ENCODE assay signal across 8 cellular contexts in the genomic region with DNA sequence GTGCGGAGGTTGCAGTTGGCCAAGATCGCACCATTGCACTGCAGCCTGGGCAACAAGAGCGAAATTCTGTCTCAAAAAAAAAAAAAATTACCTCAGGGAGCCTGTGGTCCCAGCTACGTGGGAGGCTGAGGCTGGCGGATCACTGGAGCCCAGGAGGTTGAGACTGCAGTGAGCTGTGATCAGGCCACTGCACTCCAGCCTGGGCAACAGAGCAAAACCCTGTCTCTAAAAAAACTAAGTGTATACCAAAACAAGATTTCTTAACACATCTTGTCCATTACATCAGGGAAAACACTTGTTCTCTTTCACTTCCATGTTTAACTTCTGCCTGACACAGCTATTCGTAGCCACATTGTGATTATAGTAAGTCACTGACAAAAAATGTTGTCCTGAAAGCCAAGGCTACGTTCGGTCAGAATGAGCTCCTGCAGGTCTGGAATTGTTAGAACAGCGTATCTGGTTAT. TPM values are rescaled to one million over a fixed set of nuclear protein-coding genes. Genes with fewer than 3 reads are reported as not detected.
A peak's percentile ranks its signal among the peaks of the same experiment; 100 is the strongest.
DNase-seq lines count a peak whose midpoint lies in the region; ATAC-seq and TF ChIP-seq lines count a peak whose summit lies in the region.

No MANE protein-coding gene starts in this region.

- no peak overlapping the region for H3K18ac ChIP-seq in neuronal stem cell (ENCODE audit: low read length)

- H3K36me3 ChIP-seq in left ventricle myocardium inferior (peaks cover 21% of the 10 kb centered on the region), neuronal stem cell (replicated peaks in 1 of 2; ENCODE audit: control insufficient read depth in 2 of 2, insufficient read depth in 2 of 2, low read length in 2 of 2) (peaks cover 0 to 19% of the 10 kb centered on the region in 2 donors)

- H3K4me2 ChIP-seq in neuronal stem cell (ENCODE audit: insufficient read depth, low read length, poor library complexity, severe bottlenecking): no peak overlapping the region

- DNase-seq in left ventricle myocardium inferior (no peak), left ventricle myocardium superior (no peak), kidney glomerular epithelial cell (lab: John Stamatoyannopoulos, UW) (peak; percentile 84), type B pancreatic cell (ENCODE audit: extremely low spot score, unreplicated experiment) (no peak), neuronal stem cell (ENCODE audit: low spot score) (no peak)
- DNase-seq in activated T-helper 1 cell treated with anti-CD3 and anti-CD28 coated beads, Interleukin-12 subunit alpha, Interleukin-12 subunit beta, Interleukin-2, Interleukin-4 antibody, amounts not matched to agents 30 ng/mL and 10 ng/mL and 1 ng/mL, durations not matched to agents 14 hours and 24 hours and 36 hours (ENCODE audit: low spot score): no peak
- no peak for DNase-seq in stimulated activated CD4-positive, alpha-beta T cell treated with anti-CD3 and anti-CD28 coated beads, Interleukin-4, amount 100 ng/mL, for 24 hours
- no peak for DNase-seq in activated CD4-positive, alpha-beta T cell treated with anti-CD3 and anti-CD28 coated beads for 48 hours

- H2AFZ ChIP-seq in neuronal stem cell (ENCODE audit: low read length): no peak overlapping the region

- no peaks in the 10 kb centered on the region for H3K27me3 ChIP-seq in left ventricle myocardium inferior (ENCODE audit: low read depth)
- no peaks in the 10 kb centered on the region for H3K27me3 ChIP-seq in neuronal stem cell (ENCODE audit: control insufficient read depth in 3 of 3, insufficient read depth in 3 of 3, low read depth in 1 of 3, low read length in 3 of 3)

- no peak overlapping the region for H3K14ac ChIP-seq in neuronal stem cell (ENCODE audit: low read length)

- peaks cover 17% of the 10 kb centered on the region for H3K36me3 Mint-ChIP-seq in activated T-helper 1 cell treated with anti-CD3 and anti-CD28 coated beads, Interleukin-12 subunit alpha, Interleukin-12 subunit beta, Interleukin-2, Interleukin-4 antibody, amounts not matched to agents 30 ng/mL and 10 ng/mL and 1 ng/mL, durations not matched to agents 14 hours and 24 hours and 36 hours (ENCODE audit: low read depth)
- no peaks in the 10 kb centered on the region for H3K36me3 Mint-ChIP-seq in type B pancreatic cell

- no peak overlapping the region for H2AK5ac ChIP-seq in neuronal stem cell (ENCODE audit: low read depth, low read length)

- H3K79me1 ChIP-seq in neuronal stem cell (ENCODE audit: low read depth, low read length): peaks cover 15% of the 10 kb centered on the region

- H3K4me1 ChIP-seq in left ventricle myocardium inferior (peaks cover 47% of the 10 kb centered on the region), neuronal stem cell (ENCODE audit: control insufficient read depth in 2 of 2, insufficient read depth in 1 of 2, low read depth in 1 of 2, low read length in 2 of 2) (peaks cover 11 to 27% of the 10 kb centered on the region in 2 donors)

- no peak overlapping the region for H3K23ac ChIP-seq in neuronal stem cell (ENCODE audit: low read depth, low read length, poor library complexity)

- intact Hi-C loops in left ventricle myocardium inferior (cut with micrococcal nuclease) (no loop called here), left ventricle myocardium superior (cut with micrococcal nuclease) (no loop called here)
- intact Hi-C loops in activated T-helper 1 cell treated with anti-CD3 and anti-CD28 coated beads, Interleukin-12 subunit alpha, Interleukin-12 subunit beta, Interleukin-2, Interleukin-4 antibody, amounts not matched to agents 30 ng/mL and 10 ng/mL and 1 ng/mL, durations not matched to agents 14 hours and 24 hours and 36 hours (cut with micrococcal nuclease): loop anchor here (5.0 to 10.0 kb wide), 2 partner anchors 100 to 688 kb away; partner anchors contain the start of genes BRSK2 and SLC25A22

- peaks cover 2% of the 10 kb centered on the region for H3K27me3 Mint-ChIP-seq in activated T-helper 1 cell treated with anti-CD3 and anti-CD28 coated beads, Interleukin-12 subunit alpha, Interleukin-12 subunit beta, Interleukin-2, Interleukin-4 antibody, amounts not matched to agents 30 ng/mL and 10 ng/mL and 1 ng/mL, durations not matched to agents 14 hours and 24 hours and 36 hours (ENCODE audit: insufficient read depth)
- no peaks in the 10 kb centered on the region for H3K27me3 Mint-ChIP-seq in type B pancreatic cell

- peaks cover 36% of the 10 kb centered on the region for H3K4me1 Mint-ChIP-seq in activated T-helper 1 cell treated with anti-CD3 and anti-CD28 coated beads, Interleukin-12 subunit alpha, Interleukin-12 subunit beta, Interleukin-2, Interleukin-4 antibody, amounts not matched to agents 30 ng/mL and 10 ng/mL and 1 ng/mL, durations not matched to agents 14 hours and 24 hours and 36 hours (ENCODE audit: low read depth)
- peaks cover 27% of the 10 kb centered on the region for H3K4me1 Mint-ChIP-seq in type B pancreatic cell (ENCODE audit: unreplicated experiment)

- H3K4ac ChIP-seq in neuronal stem cell (ENCODE audit: low read length): no peak overlapping the region

- no peak overlapping the region for H3K9ac ChIP-seq in neuronal stem cell (ENCODE audit: low read depth, low read length, poor library complexity)

- no peaks in the 10 kb centered on the region for H3K9me3 Mint-ChIP-seq in activated T-helper 1 cell treated with anti-CD3 and anti-CD28 coated beads, Interleukin-12 subunit alpha, Interleukin-12 subunit beta, Interleukin-2, Interleukin-4 antibody, amounts not matched to agents 30 ng/mL and 10 ng/mL and 1 ng/mL, durations not matched to agents 14 hours and 24 hours and 36 hours
- H3K9me3 Mint-ChIP-seq in type B pancreatic cell: no peaks in the 10 kb centered on the region

- H3K9me3 ChIP-seq in left ventricle myocardium inferior (replicated peaks): no peaks in the 10 kb centered on the region
- no peaks in the 10 kb centered on the region for H3K9me3 ChIP-seq in neuronal stem cell (replicated peaks in 1 of 2; ENCODE audit: control insufficient read depth in 2 of 2, insufficient read depth in 1 of 2, low read depth in 1 of 2, low read length in 2 of 2)

- H3K27ac Mint-ChIP-seq in activated T-helper 1 cell treated with anti-CD3 and anti-CD28 coated beads, Interleukin-12 subunit alpha, Interleukin-12 subunit beta, Interleukin-2, Interleukin-4 antibody, amounts not matched to agents 30 ng/mL and 10 ng/mL and 1 ng/mL, durations not matched to agents 14 hours and 24 hours and 36 hours: no peak overlapping the region
- H3K27ac Mint-ChIP-seq in type B pancreatic cell: peak overlapping the region; percentile 54

- H2BK12ac ChIP-seq in neuronal stem cell (ENCODE audit: low read length): no peak overlapping the region

- peak overlapping the region; percentile 99 for H3K27ac ChIP-seq in left ventricle myocardium inferior (replicated peaks)
- no peak overlapping the region for H3K27ac ChIP-seq in neuronal stem cell (replicated peaks; ENCODE audit: low read length)

- H2BK120ac ChIP-seq in neuronal stem cell (ENCODE audit: low read depth, low read length): no peak overlapping the region

- H3K4me3 ChIP-seq in left ventricle myocardium inferior (peak overlapping the region; percentile 89), neuronal stem cell (ENCODE audit: low read length in 2 of 2) (no peak overlapping the region)

- H2BK15ac ChIP-seq in neuronal stem cell (ENCODE audit: low read length): no peak overlapping the region

- ATAC-seq in left ventricle myocardium superior: no peak

- H3K4me3 Mint-ChIP-seq in activated T-helper 1 cell treated with anti-CD3 and anti-CD28 coated beads, Interleukin-12 subunit alpha, Interleukin-12 subunit beta, Interleukin-2, Interleukin-4 antibody, amounts not matched to agents 30 ng/mL and 10 ng/mL and 1 ng/mL, durations not matched to agents 14 hours and 24 hours and 36 hours: peak overlapping the region; percentile 88
- H3K4me3 Mint-ChIP-seq in type B pancreatic cell: peak overlapping the region; percentile 81

- no peak for TF ChIP-seq CTCF in left ventricle myocardium inferior (IDR thresholded peaks at IDR 0.05; ENCODE audit: borderline replicate concordance)
- TF ChIP-seq CTCF in type B pancreatic cell (conservative IDR thresholded peaks at IDR 0.05): no peak

- H4K91ac ChIP-seq in neuronal stem cell (ENCODE audit: low read depth, low read length, poor library complexity): no peak overlapping the region

- no CpG with 5 or more reads among the region's 9 CpGs for WGBS in neuronal stem cell (ENCODE audit: extremely low coverage in 2 of 2, insufficient read length in 2 of 2, insufficient replicate concordance in 1 of 2), 2 donors

- H2BK5ac ChIP-seq in neuronal stem cell (ENCODE audit: low read length): no peak overlapping the region

- no peak overlapping the region for H4K8ac ChIP-seq in neuronal stem cell (ENCODE audit: low read depth, low read length)

RNA-seq across cellular contexts. Expression of gene TMEM80, which starts 1.4 kb away (rescaled TPM):
- total RNA-seq in left ventricle myocardium inferior: 10.3 TPM
- total RNA-seq in left ventricle myocardium superior: 9.0 TPM
- total RNA-seq in activated T-helper 1 cell treated with anti-CD3 and anti-CD28 coated beads, Interleukin-12 subunit alpha, Interleukin-12 subunit beta, Interleukin-2, Interleukin-4 antibody, amounts not matched to agents 30 ng/mL and 10 ng/mL and 1 ng/mL, durations not matched to agents 14 hours and 24 hours and 36 hours: 14.2 and 14.7 TPM in 2 replicates
- 23.2 and 37.4 TPM in 2 replicates for total RNA-seq in type B pancreatic cell (ENCODE audit: low replicate concordance)
- 20.9 TPM for polyA plus RNA-seq in neuronal stem cell (2013, experiment 1 of 2)
- polyA plus RNA-seq in neuronal stem cell (2013, experiment 2 of 2): 21.7 TPM

RNA-seq across cellular contexts. Expression of gene DEAF1, which starts 2.0 kb away (rescaled TPM):
- 18.1 TPM for total RNA-seq in left ventricle myocardium inferior
- 15.9 TPM for total RNA-seq in left ventricle myocardium superior
- total RNA-seq in activated T-helper 1 cell treated with anti-CD3 and anti-CD28 coated beads, Interleukin-12 subunit alpha, Interleukin-12 subunit beta, Interleukin-2, Interleukin-4 antibody, amounts not matched to agents 30 ng/mL and 10 ng/mL and 1 ng/mL, durations not matched to agents 14 hours and 24 hours and 36 hours: 72.2 and 72.7 TPM in 2 replicates
- 41.0 and 48.1 TPM in 2 replicates for total RNA-seq in type B pancreatic cell (ENCODE audit: low replicate concordance)
- polyA plus RNA-seq in neuronal stem cell (2013, experiment 1 of 2): 37.2 TPM
- 37.3 TPM for polyA plus RNA-seq in neuronal stem cell (2013, experiment 2 of 2)

RNA-seq across cellular contexts. Expression of gene EPS8L2, which starts 9.0 kb away (rescaled TPM):
- total RNA-seq in left ventricle myocardium inferior (2.2 TPM), left ventricle myocardium superior (3.3 TPM), type B pancreatic cell (ENCODE audit: low replicate concordance) (218 and 497 TPM in 2 replicates)
- total RNA-seq in activated T-helper 1 cell treated with anti-CD3 and anti-CD28 coated beads, Interleukin-12 subunit alpha, Interleukin-12 subunit beta, Interleukin-2, Interleukin-4 antibody, amounts not matched to agents 30 ng/mL and 10 ng/mL and 1 ng/mL, durations not matched to agents 14 hours and 24 hours and 36 hours: 16.8 and 20.2 TPM in 2 replicates
- polyA plus RNA-seq in neuronal stem cell (2013, experiment 1 of 2): 6.7 TPM
- 6.7 TPM for polyA plus RNA-seq in neuronal stem cell (2013, experiment 2 of 2)

RNA-seq across cellular contexts. Expression of gene TALDO1, which starts 50.2 kb away (rescaled TPM):
- 101 TPM for total RNA-seq in left ventricle myocardium inferior
- total RNA-seq in left ventricle myocardium superior: 103 TPM
- total RNA-seq in activated T-helper 1 cell treated with anti-CD3 and anti-CD28 coated beads, Interleukin-12 subunit alpha, Interleukin-12 subunit beta, Interleukin-2, Interleukin-4 antibody, amounts not matched to agents 30 ng/mL and 10 ng/mL and 1 ng/mL, durations not matched to agents 14 hours and 24 hours and 36 hours: 269 and 283 TPM in 2 replicates
- 189 and 288 TPM in 2 replicates for total RNA-seq in type B pancreatic cell (ENCODE audit: low replicate concordance)
- polyA plus RNA-seq in neuronal stem cell (2013, experiment 1 of 2): 111 TPM
- polyA plus RNA-seq in neuronal stem cell (2013, experiment 2 of 2): 112 TPM

RNA-seq across cellular contexts. Expression of gene DRD4, which starts 60.0 kb away (rescaled TPM):
- total RNA-seq in left ventricle myocardium inferior (0.22 TPM), left ventricle myocardium superior (not detected), type B pancreatic cell (ENCODE audit: low replicate concordance) (0.59 and 1.2 TPM in 2 replicates)
- total RNA-seq in activated T-helper 1 cell treated with anti-CD3 and anti-CD28 coated beads, Interleukin-12 subunit alpha, Interleukin-12 subunit beta, Interleukin-2, Interleukin-4 antibody, amounts not matched to agents 30 ng/mL and 10 ng/mL and 1 ng/mL, durations not matched to agents 14 hours and 24 hours and 36 hours: 0.34 and 0.47 TPM in 2 replicates
- polyA plus RNA-seq in neuronal stem cell (2013, experiment 1 of 2): 15.1 TPM
- polyA plus RNA-seq in neuronal stem cell (2013, experiment 2 of 2): 15.5 TPM

Comparison
In these comparisons a context has a peak if more than half of its experiments do, and no peak if none do; other contexts are left out.
1. RNA of gene EPS8L2, which starts 9.0 kb away (total RNA-seq): 218 to 497 TPM in type B pancreatic cell; 16.8 to 20.2 TPM in activated T-helper 1 cell treated with anti-CD3 and anti-CD28 coated beads, Interleukin-12 subunit alpha, Interleukin-12 subunit beta, Interleukin-2, Interleukin-4 antibody, amounts not matched to agents 30 ng/mL and 10 ng/mL and 1 ng/mL, durations not matched to agents 14 hours and 24 hours and 36 hours, 3.3 TPM in left ventricle myocardium superior (single experiment) and 2.2 TPM in left ventricle myocardium inferior (single experiment); every median in the first group is over 10 times any median in the second.